ENCODE assay signal across 8 cellular contexts in genomic region chr15:67124911-67125588, GRCh38. TPM values are rescaled to one million over a fixed set of nuclear protein-coding genes. Genes with fewer than 3 reads are reported as not detected.
DNase-seq lines count a peak whose midpoint lies in the region; ATAC-seq and TF ChIP-seq lines count a peak whose summit lies in the region.

No MANE protein-coding gene starts in this region.

- no peak for TF ChIP-seq CTCF in fibroblast of lung (conservative IDR thresholded peaks at IDR 0.05 in 1 of 2, IDR thresholded peaks at IDR 0.05 in 1 of 2; ENCODE audit: low read depth in 1 of 2, low read length in 2 of 2)

- peaks cover 83% of the 10 kb centered on the region for H3K79me2 ChIP-seq in fibroblast of lung (ENCODE audit: control insufficient read depth, insufficient read depth, low read length)

- H2AFZ ChIP-seq in fibroblast of lung (ENCODE audit: low read length): no peak overlapping the region

- no peak for ATAC-seq in GM18502 (IDR thresholded peaks at IDR 0.05; ENCODE audit: poor library complexity, unreplicated experiment)
- no peak for ATAC-seq in activated T-cell treated with anti-CD3 and anti-CD28 coated beads, Interleukin-2, amount 50 U/mL, for 4 hours

- peaks cover 96% of the 10 kb centered on the region for H3K4me1 ChIP-seq in CD4-positive, alpha-beta memory T cell (ENCODE audit: insufficient read depth, low read length)
- peaks cover 68% of the 10 kb centered on the region for H3K4me1 ChIP-seq in fibroblast of lung (ENCODE audit: control insufficient read depth, extremely low read depth, insufficient read depth, low read length)

- peak overlapping the region in 2 of 8 donors; percentile 23 to 47 for H3K4me3 Mint-ChIP-seq in CD4-positive, alpha-beta memory T cell
- no peak overlapping the region for H3K4me3 Mint-ChIP-seq in activated T-cell treated with anti-CD3 and anti-CD28 coated beads, Interleukin-2, amount 50 U/mL, for 4 hours

- CTCF ChIA-PET in CD4-positive, alpha-beta memory T cell (lab: Charles Lee; ENCODE audit: partially characterized antibody): interaction anchor here (1.0 to 2.0 kb wide), 3 partner anchors 10 to 30 kb away, joined by 4 to 6 read pairs (median 6); no protein-coding TSS in a partner anchor

- no peak overlapping the region for H3K27ac ChIP-seq in CD4-positive, alpha-beta memory T cell (ENCODE audit: low read depth, low read length)
- H3K27ac ChIP-seq in SK-N-MC (peak overlapping the region; percentile 63; the same call in 1 of the 2 replicates), fibroblast of lung (ENCODE audit: insufficient read depth, low read length) (peak overlapping the region; percentile 97)

- POLR2A ChIA-PET in CD4-positive, alpha-beta memory T cell (lab: Charles Lee; ENCODE audit: partially characterized antibody): interaction anchor here (1.5 to 15.7 kb wide), 3 partner anchors 9 to 59 kb away, joined by 7 to 167 read pairs (median 13); partner anchors contain the start of gene SMAD3

- H3K4me1 Mint-ChIP-seq in CD4-positive, alpha-beta memory T cell: peaks cover 59 to 94% (median 82%) of the 10 kb centered on the region in 4 donors
- H3K4me1 Mint-ChIP-seq in activated T-cell treated with anti-CD3 and anti-CD28 coated beads, Interleukin-2, amount 50 U/mL, for 4 hours (ENCODE audit: low read depth): peaks cover 76% of the 10 kb centered on the region

- peak overlapping the region; percentile 55 for H3K4me2 ChIP-seq in fibroblast of lung (ENCODE audit: extremely low read depth, insufficient read depth, low read length)

- no peak overlapping the region for H3K4me3 ChIP-seq in CD4-positive, alpha-beta memory T cell (ENCODE audit: low read length in 2 of 2)
- H3K4me3 ChIP-seq in SK-N-MC: no peak overlapping the region
- H3K4me3 ChIP-seq in fibroblast of lung (replicated peaks in 1 of 4; ENCODE audit: control extremely low read depth in 1 of 4, insufficient read depth in 1 of 4, low read depth in 3 of 4, low read length in 4 of 4): peak overlapping the region in 1 of 4 experiments; percentile 2

- H4K20me1 ChIP-seq in fibroblast of lung (ENCODE audit: control insufficient read depth, extremely low read depth, insufficient read depth, low read length): no peaks in the 10 kb centered on the region

- intact Hi-C loops in CD4-positive, alpha-beta memory T cell (cut with micrococcal nuclease): no loop called here
- intact Hi-C loops in posterior vena cava (cut with DNase I): loop anchor here in 1 of 2 donors (5.0 kb wide), 1 partner anchor 78 kb away; no protein-coding TSS in a partner anchor

- no peaks in the 10 kb centered on the region for H3K36me3 ChIP-seq in CD4-positive, alpha-beta memory T cell (ENCODE audit: insufficient read depth, low read length)
- no peaks in the 10 kb centered on the region; the same call in 1 of the 2 replicates for H3K36me3 ChIP-seq in SK-N-MC (ENCODE audit: insufficient read depth, low read length)
- H3K36me3 ChIP-seq in fibroblast of lung (ENCODE audit: control insufficient read depth, insufficient read depth, low read length): peaks cover 15% of the 10 kb centered on the region

- no peaks in the 10 kb centered on the region for H3K9me3 Mint-ChIP-seq in CD4-positive, alpha-beta memory T cell
- no peaks in the 10 kb centered on the region for H3K9me3 Mint-ChIP-seq in activated T-cell treated with anti-CD3 and anti-CD28 coated beads, Interleukin-2, amount 50 U/mL, for 4 hours

- H3K9me3 ChIP-seq in CD4-positive, alpha-beta memory T cell (ENCODE audit: control insufficient read depth in 1 of 2, low read length in 2 of 2): no peaks in the 10 kb centered on the region
- H3K9me3 ChIP-seq in SK-N-MC (ENCODE audit: low read depth, low read length) (no peaks in the 10 kb centered on the region), fibroblast of lung (ENCODE audit: control insufficient read depth, insufficient read depth, low read depth, low read length) (no peaks in the 10 kb centered on the region)

- peaks cover 10 to 35% of the 10 kb centered on the region in 2 donors for H3K36me3 Mint-ChIP-seq in CD4-positive, alpha-beta memory T cell
- H3K36me3 Mint-ChIP-seq in activated T-cell treated with anti-CD3 and anti-CD28 coated beads, Interleukin-2, amount 50 U/mL, for 4 hours (ENCODE audit: insufficient read depth): peaks cover 9% of the 10 kb centered on the region

- no peaks in the 10 kb centered on the region for H3K27me3 Mint-ChIP-seq in CD4-positive, alpha-beta memory T cell
- H3K27me3 Mint-ChIP-seq in activated T-cell treated with anti-CD3 and anti-CD28 coated beads, Interleukin-2, amount 50 U/mL, for 4 hours (ENCODE audit: low read depth): no peaks in the 10 kb centered on the region

- no peaks in the 10 kb centered on the region for H3K27me3 ChIP-seq in CD4-positive, alpha-beta memory T cell (ENCODE audit: insufficient read depth, low read length)
- no peaks in the 10 kb centered on the region for H3K27me3 ChIP-seq in fibroblast of lung (ENCODE audit: control insufficient read depth, insufficient read depth, low read length)

- DNase-seq in CD4-positive, alpha-beta memory T cell: no peak
- no peak for DNase-seq in SK-N-MC (ENCODE audit: low read depth, low spot score)
- no peak for DNase-seq in fibroblast of lung (ENCODE audit: low read depth in 2 of 2)
- DNase-seq in posterior vena cava (ENCODE audit: low spot score): peak; percentile 50
- no peak for DNase-seq in stimulated activated CD4-positive, alpha-beta T cell treated with anti-CD3 and anti-CD28 coated beads, Interleukin-2, amount 100 ng/mL, for 24 hours
- DNase-seq in stimulated activated naive CD4-positive, alpha-beta T cell (lab: John Stamatoyannopoulos, UW): no peak
- no peak for DNase-seq in activated T-cell treated with anti-CD3 and anti-CD28 coated beads, Interleukin-2, amount 50 U/mL, for 4 hours

- H3K9ac ChIP-seq in SK-N-MC (ENCODE audit: insufficient read length) (no peak overlapping the region), fibroblast of lung (ENCODE audit: insufficient read depth, low read length) (peak overlapping the region; percentile 60)

- peak overlapping the region; percentile 87 to 94 (median 93) for H3K27ac Mint-ChIP-seq in CD4-positive, alpha-beta memory T cell

RNA-seq across cellular contexts. Expression of gene SMAD3, which starts 59.6 kb away (rescaled TPM):
- total RNA-seq in CD4-positive, alpha-beta memory T cell: 100 to 1,000 TPM; 189 to 197 TPM
- 10 to 100 TPM; 14.6 to 31.9 TPM for polyA plus RNA-seq in CD4-positive, alpha-beta memory T cell
- 48.8 and 69.9 TPM in 2 replicates for total RNA-seq in fibroblast of lung
- 173 and 210 TPM in 2 replicates for polyA plus RNA-seq in fibroblast of lung
- 201 and 211 TPM in 2 replicates for polyA plus RNA-seq in fibroblast of lung (2012)
- polyA minus RNA-seq in fibroblast of lung (ENCODE audit: low replicate concordance): 738 and 1,027 TPM in 2 replicates
- 10 to 100 TPM; 56.3 to 62.7 TPM for total RNA-seq in posterior vena cava
- total RNA-seq in activated T-cell treated with anti-CD3 and anti-CD28 coated beads, Interleukin-2, amount 50 U/mL, for 4 hours: 10 to 100 TPM; 23.2 to 25.7 (median 24.4) TPM
